Comparison of ENCODE assay signal across 9 cellular contexts in genomic region chr1:175287377-175287776, GRCh38.
DNase-seq lines count a peak whose midpoint lies in the region; ATAC-seq and TF ChIP-seq lines count a peak whose summit lies in the region.
"Had no signal": no experiment of that assay in that cellular context is flagged by ENCODE, and none has a peak within 500 bp of the region (broad histone marks: within the 10 kb centered on the region; RNA-seq: fewer than 3 reads in every experiment).

No MANE protein-coding gene starts in this region.

- peak; percentile 18 for DNase-seq in GM13976 (ENCODE audit: low spot score)
- no peak for DNase-seq in T-helper 2 cell treated with Interferon-gamma antibody and Interleukin-4, amounts not matched to agents 5 μg/mL and 100 μg/mL, for 36 hours (ENCODE audit: low spot score)
- DNase-seq in effector CD8-positive, alpha-beta T cell (lab: John Stamatoyannopoulos, UW): no peak
- no peak for DNase-seq in GOT3 (lab: John Stamatoyannopoulos, UW)
- DNase-seq in activated T-cell treated with anti-CD3 and anti-CD28 coated beads, Interleukin-2, amount 50 U/mL, for 1 hour: no peak
- DNase-seq in NCI-H2107 treated with DMSO at 0.1 percent for 48 hours (lab: John Stamatoyannopoulos, UW; ENCODE audit: unreplicated experiment): no peak
- DNase-seq: uterus had no signal

- ATAC-seq in GM19395 (IDR thresholded peaks at IDR 0.05; ENCODE audit: unreplicated experiment): peak; percentile 97
- peak; percentile 88 for ATAC-seq in HG03045 (IDR thresholded peaks at IDR 0.05; ENCODE audit: unreplicated experiment)

- in situ Hi-C loops in GM13976 (cut with MboI; ENCODE audit: low sequenced_read_pairs, unreplicated experiment): no loop called here

- peaks cover 11% of the 10 kb centered on the region for H3K9me3 Mint-ChIP-seq in T-helper 2 cell treated with Interferon-gamma antibody and Interleukin-4, amounts not matched to agents 5 μg/mL and 100 μg/mL, for 36 hours

- peak overlapping the region; percentile 34 for H3K4me3 Mint-ChIP-seq in T-helper 2 cell treated with Interferon-gamma antibody and Interleukin-4, amounts not matched to agents 5 μg/mL and 100 μg/mL, for 36 hours

- TF ChIP-seq CTCF in GM13976 (IDR thresholded peaks at IDR 0.05; ENCODE audit: borderline replicate concordance, control extremely low read depth, extremely low read depth, insufficient read depth, missing control alignments): no peak

- peaks cover 12% of the 10 kb centered on the region for H3K4me1 Mint-ChIP-seq in T-helper 2 cell treated with Interferon-gamma antibody and Interleukin-4, amounts not matched to agents 5 μg/mL and 100 μg/mL, for 36 hours (ENCODE audit: low read depth)

- peaks cover 9% of the 10 kb centered on the region for H3K27me3 Mint-ChIP-seq in T-helper 2 cell treated with Interferon-gamma antibody and Interleukin-4, amounts not matched to agents 5 μg/mL and 100 μg/mL, for 36 hours (ENCODE audit: low read depth)

- H3K36me3 Mint-ChIP-seq in T-helper 2 cell treated with Interferon-gamma antibody and Interleukin-4, amounts not matched to agents 5 μg/mL and 100 μg/mL, for 36 hours (ENCODE audit: low read depth): no peaks in the 10 kb centered on the region

- H3K27ac Mint-ChIP-seq in T-helper 2 cell treated with Interferon-gamma antibody and Interleukin-4, amounts not matched to agents 5 μg/mL and 100 μg/mL, for 36 hours: peak overlapping the region; percentile 38
